Comparison of ENCODE assay signal across 2 cellular contexts in the genomic region with DNA sequence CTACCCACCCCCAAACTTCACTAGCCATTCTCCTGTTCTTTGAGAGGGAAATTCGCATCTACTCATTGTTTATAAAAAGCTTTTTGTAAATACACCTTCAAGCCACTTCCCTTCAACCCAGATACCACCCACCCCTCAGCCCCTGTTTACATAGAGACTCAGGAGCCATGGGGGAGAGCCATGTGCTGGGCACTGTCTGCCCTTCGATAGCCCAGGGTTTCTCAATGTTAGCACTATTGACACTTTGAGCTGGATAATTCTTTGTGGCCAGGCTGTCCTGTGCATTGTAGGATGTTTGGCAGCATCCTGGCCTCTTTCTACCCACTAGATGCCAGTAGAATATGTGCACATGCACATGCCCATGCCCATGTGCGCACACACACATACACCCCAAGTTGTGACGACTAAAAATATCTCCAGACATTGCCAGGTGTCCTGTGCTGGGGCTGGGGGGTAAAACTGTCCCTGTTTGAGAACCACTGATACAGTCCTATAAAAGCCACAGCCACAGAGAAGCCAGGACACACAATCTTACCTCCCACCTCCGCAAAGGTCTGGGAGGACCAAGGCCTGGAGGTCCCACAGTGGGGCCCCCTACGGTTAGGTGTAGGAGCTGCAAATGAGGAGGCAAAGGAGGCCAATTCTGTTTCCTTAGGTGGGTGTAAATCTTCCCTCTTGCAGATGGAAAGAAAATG.
TF ChIP-seq lines count a peak whose summit lies in the region.

No MANE protein-coding gene starts in this region.

TF ChIP-seq in HCT116, 20 proteins besides CTCF, POLR2A, EP300 and RAD21:
- TF ChIP-seq MAX (IDR thresholded peaks at IDR 0.05) (no peak), FOSL1 (IDR thresholded peaks at IDR 0.05; ENCODE audit: low read depth) (no peak), YY1 (IDR thresholded peaks at IDR 0.05; ENCODE audit: extremely low read depth, insufficient replicate concordance, low read depth, low read length) (no peak)
TF ChIP-seq in HCT116: peak in this region for 0.

TF ChIP-seq in HepG2, 621 proteins besides CTCF, POLR2A, EP300 and RAD21:
- no peak for TF ChIP-seq ZNF460 (CRISPR knock-in tag; IDR thresholded peaks at IDR 0.05; ENCODE audit: borderline replicate concordance)
- TF ChIP-seq FOXA3 (CRISPR knock-in tag; IDR thresholded peaks at IDR 0.05) = peak; percentile 57
- peak; percentile 37; the same call in 1 of the 2 replicates for TF ChIP-seq HIC2 (CRISPR knock-in tag; IDR thresholded peaks at IDR 0.05; ENCODE audit: low read depth)
- no peak for TF ChIP-seq HOMEZ (CRISPR knock-in tag; IDR thresholded peaks at IDR 0.05; ENCODE audit: low read depth)
- peak; percentile 50; the same call in 1 of the 2 replicates for TF ChIP-seq MAX (IDR thresholded peaks at IDR 0.05)
- TF ChIP-seq, protein P1, sequence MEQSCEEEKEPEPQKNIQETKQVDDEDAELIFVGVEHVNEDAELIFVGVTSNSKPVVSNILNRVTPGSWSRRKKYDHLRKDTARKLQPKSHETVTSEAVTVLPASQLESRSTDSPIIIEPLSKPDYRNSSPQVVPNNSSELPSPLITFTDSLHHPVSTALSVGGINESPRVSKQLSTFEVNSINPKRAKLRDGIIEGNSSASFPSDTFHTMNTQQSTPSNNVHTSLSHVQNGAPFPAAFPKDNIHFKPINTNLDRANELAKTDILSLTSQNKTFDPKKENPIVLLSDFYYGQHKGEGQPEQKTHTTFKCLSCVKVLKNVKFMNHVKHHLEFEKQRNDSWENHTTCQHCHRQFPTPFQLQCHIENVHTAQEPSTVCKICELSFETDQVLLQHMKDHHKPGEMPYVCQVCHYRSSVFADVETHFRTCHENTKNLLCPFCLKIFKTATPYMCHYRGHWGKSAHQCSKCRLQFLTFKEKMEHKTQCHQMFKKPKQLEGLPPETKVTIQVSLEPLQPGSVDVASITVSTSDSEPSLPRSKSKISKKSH (CRISPR knock-in tag; IDR thresholded peaks at IDR 0.05; ENCODE audit: borderline replicate concordance) = 0 out of 2 replicates have a peak, but pooled peaks have one; percentile 31
- no peak for TF ChIP-seq SALL1 (CRISPR knock-in tag; IDR thresholded peaks at IDR 0.05)
